ENCODE assay signal across 18 cellular contexts in genomic region chr1:54364613-54365012, GRCh38. TPM values are rescaled to one million over a fixed set of nuclear protein-coding genes. Genes with fewer than 3 reads are reported as not detected.
DNase-seq lines count a peak whose midpoint lies in the region; TF ChIP-seq lines count a peak whose summit lies in the region.
"Had no signal": no experiment of that assay in that cellular context is flagged by ENCODE, and none has a peak within 500 bp of the region (broad histone marks: within the 10 kb centered on the region; RNA-seq: fewer than 3 reads in every experiment).

No MANE protein-coding gene starts in this region.

- H3K18ac ChIP-seq in trophoblast cell (ENCODE audit: low read length) = no peak overlapping the region

- no peaks in the 10 kb centered on the region for H3K27me3 ChIP-seq in BLaER1 treated with 17β-estradiol and CSF1 and Interleukin-3, amounts not matched to agents 10 nM and 100 nM
- no peaks in the 10 kb centered on the region for H3K27me3 ChIP-seq in trophoblast cell (ENCODE audit: insufficient read depth, low read length)
- H3K27me3 ChIP-seq: SJCRH30 had no signal

- H3K4me1 ChIP-seq in BLaER1 treated with 17β-estradiol and CSF1 and Interleukin-3, amounts not matched to agents 10 nM and 100 nM = peaks cover 0 to 37% (median 28%) of the 10 kb centered on the region in 10 experiments; a peak in 14 of 20 replicates
- H3K4me1 ChIP-seq in OCI-LY7 (ENCODE audit: insufficient read depth, low read length, poor library complexity, severe bottlenecking) = peaks cover 50% of the 10 kb centered on the region
- H3K4me1 ChIP-seq in trophoblast cell (ENCODE audit: control insufficient read depth in 1 of 2, insufficient read depth in 2 of 2, low read length in 2 of 2) = no peaks in the 10 kb centered on the region

- WGBS in trophoblast cell (ENCODE audit: extremely low coverage, insufficient coverage, insufficient read length) = no CpG with 5 or more reads among the region's 5 CpGs

- no peaks in the 10 kb centered on the region for H3K79me1 ChIP-seq in trophoblast cell (ENCODE audit: low read length)

- TF ChIP-seq CTCF in OCI-LY7 (conservative IDR thresholded peaks at IDR 0.05; ENCODE audit: low read length) = no peak
- no peak for TF ChIP-seq CTCF in glutamatergic neuron (IDR thresholded peaks at IDR 0.05; ENCODE audit: partially characterized antibody, unreplicated experiment)

- H2BK12ac ChIP-seq in trophoblast cell (ENCODE audit: low read length) = no peak overlapping the region

- H3K9me3 ChIP-seq in BLaER1 treated with 17β-estradiol and CSF1 and Interleukin-3, amounts not matched to agents 10 nM and 100 nM (replicated peaks in 1 of 11) = no peaks in the 10 kb centered on the region
- H3K9me3 ChIP-seq in OCI-LY7 (ENCODE audit: low read length) (no peaks in the 10 kb centered on the region), trophoblast cell (ENCODE audit: insufficient read depth, low read depth, low read length) (peaks cover 4% of the 10 kb centered on the region)
- H3K9me3 ChIP-seq: SJCRH30 had no signal

- peak overlapping the region in 6 of 11 experiments; percentile 7 to 35 (median 16); a peak in 9 of 22 replicates for H3K4me2 ChIP-seq in BLaER1 treated with 17β-estradiol and CSF1 and Interleukin-3, amounts not matched to agents 10 nM and 100 nM
- peak overlapping the region; percentile 46; the same call in 1 of the 2 replicates for H3K4me2 ChIP-seq in OCI-LY7 (ENCODE audit: low read length)
- H3K4me2 ChIP-seq in trophoblast cell (ENCODE audit: low read length) = no peak overlapping the region
- H3K4me2 ChIP-seq: PC-9 had no signal

- H3K23ac ChIP-seq in trophoblast cell (ENCODE audit: low read length) = no peak overlapping the region

- intact Hi-C loops in OCI-LY7 (cut with micrococcal nuclease; ENCODE audit: unreplicated experiment) = no loop called here
- intact Hi-C loops in activated T-helper 2 cell treated with anti-CD3 and anti-CD28 coated beads, Interferon-gamma antibody, Interleukin-2, Interleukin-4, amounts not matched to agents 10 μg/mL and 5 μg/mL and 100 μg/mL, durations not matched to agents 14 hours and 24 hours and 36 hours (cut with micrococcal nuclease) = loop anchor here (2.0 kb wide), 1 partner anchor 120 kb away; no protein-coding TSS in a partner anchor

- BruUV-seq in OCI-LY7 (replicated peaks; lab: Mats Ljungman, UMichigan) = no TSS peak

- no peak overlapping the region for H3K27ac ChIP-seq in BLaER1 treated with 17β-estradiol and CSF1 and Interleukin-3, amounts not matched to agents 10 nM and 100 nM
- H3K27ac ChIP-seq in OCI-LY7 (ENCODE audit: low read depth, low read length, poor library complexity, severe bottlenecking) (no peak overlapping the region), trophoblast cell (ENCODE audit: low read depth, low read length) (no peak overlapping the region)
- H3K27ac ChIP-seq: PC-9, SJCRH30 had no signal

- H3K9ac ChIP-seq in BLaER1 treated with 17β-estradiol and CSF1 and Interleukin-3, amounts not matched to agents 10 nM and 100 nM = no peak overlapping the region
- no peak overlapping the region for H3K9ac ChIP-seq in trophoblast cell (ENCODE audit: low read length)

- H4K91ac ChIP-seq in trophoblast cell (ENCODE audit: low read depth, low read length) = no peak overlapping the region

- H3K14ac ChIP-seq in trophoblast cell (ENCODE audit: low read length) = no peak overlapping the region

- peaks cover 82% of the 10 kb centered on the region for H3K4me1 Mint-ChIP-seq in glutamatergic neuron (ENCODE audit: low read depth, unreplicated experiment)
- peaks cover 38% of the 10 kb centered on the region for H3K4me1 Mint-ChIP-seq in activated T-helper 2 cell treated with anti-CD3 and anti-CD28 coated beads, Interferon-gamma antibody, Interleukin-2, Interleukin-4, amounts not matched to agents 10 μg/mL and 5 μg/mL and 100 μg/mL, durations not matched to agents 14 hours and 24 hours and 36 hours (ENCODE audit: low read depth)

- peaks cover 27 to 90% (median 67%) of the 10 kb centered on the region in 11 experiments; a peak in 18 of 22 replicates for H4K20me1 ChIP-seq in BLaER1 treated with 17β-estradiol and CSF1 and Interleukin-3, amounts not matched to agents 10 nM and 100 nM
- H4K20me1 ChIP-seq in OCI-LY7 (ENCODE audit: insufficient read depth, low read length) = 0 out of 2 replicates have a peak, but pooled peaks cover 10% of the 10 kb centered on the region

- H2AFZ ChIP-seq in OCI-LY7 (ENCODE audit: low read length) = no peak overlapping the region
- H2AFZ ChIP-seq in trophoblast cell (ENCODE audit: insufficient read depth, low read length, poor library complexity) = no peak overlapping the region
- H2AFZ ChIP-seq: PC-9 had no signal

- H3K4ac ChIP-seq in trophoblast cell (ENCODE audit: low read depth, low read length) = peak overlapping the region; percentile 77

- CTCF ChIA-PET in OCI-LY7 (lab: Charles Lee; ENCODE audit: unreplicated experiment) = no interaction called here

- H2AK5ac ChIP-seq in trophoblast cell (ENCODE audit: low read length) = no peak overlapping the region

- H2BK120ac ChIP-seq in trophoblast cell (ENCODE audit: insufficient read depth, low read length, poor library complexity) = no peak overlapping the region

- no peak overlapping the region for H2BK5ac ChIP-seq in trophoblast cell (ENCODE audit: low read depth, low read length, poor library complexity)

- no peak overlapping the region for H3K4me3 ChIP-seq in BLaER1 treated with 17β-estradiol and CSF1 and Interleukin-3, amounts not matched to agents 10 nM and 100 nM
- H3K4me3 ChIP-seq in OCI-LY7 (ENCODE audit: low read depth, low read length, poor library complexity, severe bottlenecking) = no peak overlapping the region
- H3K4me3 ChIP-seq in trophoblast cell (ENCODE audit: low read depth, low read length) = no peak overlapping the region
- H3K4me3 ChIP-seq: PC-9, SJCRH30 had no signal

- H3K27me3 Mint-ChIP-seq in glutamatergic neuron (ENCODE audit: unreplicated experiment) = peaks cover 27% of the 10 kb centered on the region
- H3K27me3 Mint-ChIP-seq in activated T-helper 2 cell treated with anti-CD3 and anti-CD28 coated beads, Interferon-gamma antibody, Interleukin-2, Interleukin-4, amounts not matched to agents 10 μg/mL and 5 μg/mL and 100 μg/mL, durations not matched to agents 14 hours and 24 hours and 36 hours (ENCODE audit: low read depth) = no peaks in the 10 kb centered on the region

- no peak for DNase-seq in OCI-LY7 (ENCODE audit: low spot score)
- DNase-seq in glutamatergic neuron = no peak
- no peak for DNase-seq in trophoblast cell
- DNase-seq in inferior parietal cortex (ENCODE audit: extremely low spot score) = no peak
- DNase-seq in activated T-helper 2 cell treated with anti-CD3 and anti-CD28 coated beads, Interferon-gamma antibody, Interleukin-2, Interleukin-4, amounts not matched to agents 10 μg/mL and 5 μg/mL and 100 μg/mL, durations not matched to agents 14 hours and 24 hours and 36 hours (ENCODE audit: low spot score) = no peak
- no peak for DNase-seq in HuH-7 (ENCODE audit: low spot score)
- DNase-seq: C1 segment of cervical spinal cord, DMS 273 treated with DMSO at 0.1 percent for 48 hours, GDM1, MV-4-11, NCI-H1436, NCI-H2029 treated with DMSO at 0.1 percent for 48 hours, NCI-H2171 treated with DMSO at 0.1 percent for 48 hours, NCI-H446 treated with DMSO at 0.1 percent for 48 hours, NCI-H82, PC-9, SJCRH30 had no signal

- H3K36me3 Mint-ChIP-seq in glutamatergic neuron (ENCODE audit: unreplicated experiment) = peaks cover 5% of the 10 kb centered on the region
- peaks cover 15% of the 10 kb centered on the region for H3K36me3 Mint-ChIP-seq in activated T-helper 2 cell treated with anti-CD3 and anti-CD28 coated beads, Interferon-gamma antibody, Interleukin-2, Interleukin-4, amounts not matched to agents 10 μg/mL and 5 μg/mL and 100 μg/mL, durations not matched to agents 14 hours and 24 hours and 36 hours (ENCODE audit: low read depth)

- no peaks in the 10 kb centered on the region for H3K9me2 ChIP-seq in OCI-LY7 (ENCODE audit: insufficient read depth, low read length)

- H4K12ac ChIP-seq in trophoblast cell (ENCODE audit: low read depth, low read length) = no peak overlapping the region

- peak overlapping the region; percentile 79 for H3K4me3 Mint-ChIP-seq in glutamatergic neuron (ENCODE audit: unreplicated experiment)
- no peak overlapping the region for H3K4me3 Mint-ChIP-seq in activated T-helper 2 cell treated with anti-CD3 and anti-CD28 coated beads, Interferon-gamma antibody, Interleukin-2, Interleukin-4, amounts not matched to agents 10 μg/mL and 5 μg/mL and 100 μg/mL, durations not matched to agents 14 hours and 24 hours and 36 hours (ENCODE audit: low read depth)

- H3K79me2 ChIP-seq in OCI-LY7 (ENCODE audit: insufficient read depth, low read depth, low read length) (peaks cover 11% of the 10 kb centered on the region; the same call in 1 of the 2 replicates), trophoblast cell (ENCODE audit: control insufficient read depth, insufficient read depth, low read length, poor library complexity) (peaks cover 2% of the 10 kb centered on the region)

- no peak overlapping the region for H4K8ac ChIP-seq in trophoblast cell (ENCODE audit: low read depth, low read length)

- H3K9me3 Mint-ChIP-seq in glutamatergic neuron (ENCODE audit: unreplicated experiment) = peaks cover 27% of the 10 kb centered on the region
- no peaks in the 10 kb centered on the region for H3K9me3 Mint-ChIP-seq in activated T-helper 2 cell treated with anti-CD3 and anti-CD28 coated beads, Interferon-gamma antibody, Interleukin-2, Interleukin-4, amounts not matched to agents 10 μg/mL and 5 μg/mL and 100 μg/mL, durations not matched to agents 14 hours and 24 hours and 36 hours

- peak overlapping the region; percentile 82 for H3K27ac Mint-ChIP-seq in glutamatergic neuron (ENCODE audit: unreplicated experiment)
- H3K27ac Mint-ChIP-seq in activated T-helper 2 cell treated with anti-CD3 and anti-CD28 coated beads, Interferon-gamma antibody, Interleukin-2, Interleukin-4, amounts not matched to agents 10 μg/mL and 5 μg/mL and 100 μg/mL, durations not matched to agents 14 hours and 24 hours and 36 hours = no peak overlapping the region

- peaks cover 7 to 50% (median 25%) of the 10 kb centered on the region in 11 experiments for H3K36me3 ChIP-seq in BLaER1 treated with 17β-estradiol and CSF1 and Interleukin-3, amounts not matched to agents 10 nM and 100 nM
- H3K36me3 ChIP-seq in OCI-LY7 (ENCODE audit: insufficient read depth, low read length) (peaks cover 4% of the 10 kb centered on the region), trophoblast cell (ENCODE audit: control insufficient read depth in 1 of 2, insufficient read depth in 2 of 2, low read length in 2 of 2) (peaks cover 10 to 20% of the 10 kb centered on the region in 2 experiments)
- H3K36me3 ChIP-seq: SJCRH30 had no signal

- POLR2A ChIA-PET in OCI-LY7 (lab: Charles Lee) = no interaction called here

RNA-seq across cellular contexts. Expression of gene SSBP3, which starts 41.6 kb away (rescaled TPM):
- 11.2 and 16.5 TPM in 2 replicates for total RNA-seq in OCI-LY7 (2014; rRNA removed; shearing (Covaris generic))
- total RNA-seq in OCI-LY7 (2022) (44.9 and 53.2 TPM in 2 replicates), glutamatergic neuron (ENCODE audit: unreplicated experiment) (608 TPM)
- polyA plus RNA-seq in trophoblast cell (2013) = 137 and 143 TPM in 2 replicates
- total RNA-seq in activated T-helper 2 cell treated with anti-CD3 and anti-CD28 coated beads, Interferon-gamma antibody, Interleukin-2, Interleukin-4, amounts not matched to agents 10 μg/mL and 5 μg/mL and 100 μg/mL, durations not matched to agents 14 hours and 24 hours and 36 hours = 84.4 and 89.9 TPM in 2 replicates
